ENCODE assay signal across 1 cellular context in the genomic region with DNA sequence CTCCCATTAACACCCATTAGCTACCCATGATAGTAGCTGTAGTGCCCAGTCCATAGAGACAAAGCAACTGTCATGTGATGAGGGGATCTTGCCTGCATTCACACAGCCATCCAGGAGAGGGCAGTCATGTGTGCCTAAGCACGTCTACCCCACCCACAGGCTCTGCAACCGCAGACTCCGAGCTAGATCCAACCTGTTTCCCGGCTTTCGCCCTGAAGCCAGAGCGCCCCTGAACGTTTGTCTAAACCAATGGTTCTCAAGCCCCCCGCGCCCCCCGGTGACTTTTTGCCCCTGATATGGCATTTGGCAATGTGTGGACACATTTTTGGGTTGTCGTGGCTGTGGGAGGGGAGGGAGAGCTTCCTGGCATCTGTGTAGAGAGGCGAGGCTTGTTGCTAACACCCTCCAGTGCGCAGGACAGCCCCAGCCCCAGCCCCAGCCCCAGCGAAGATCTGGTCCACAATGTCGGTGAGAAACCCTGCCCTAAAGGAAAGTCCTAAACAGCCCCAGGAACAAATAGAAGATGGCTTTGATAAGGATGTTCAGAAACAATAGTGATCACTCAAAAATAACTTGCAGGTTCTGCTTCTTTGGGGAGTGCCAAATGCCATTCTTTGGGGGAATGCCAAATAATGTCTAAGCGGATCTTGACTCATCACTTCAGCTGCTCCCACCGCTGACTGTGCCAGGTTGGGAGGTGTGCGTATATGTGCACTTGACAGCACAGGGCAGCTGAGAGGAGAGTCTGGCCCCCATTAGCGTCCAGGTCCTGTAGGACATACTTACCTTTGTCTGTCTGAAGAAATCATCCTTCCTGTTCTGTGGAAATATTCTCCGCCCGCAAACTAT.
TF ChIP-seq lines count a peak whose summit lies in the region.

No MANE protein-coding gene starts in this region.

TF ChIP-seq in HepG2, 621 proteins besides CTCF, POLR2A, EP300 and RAD21 (continued from another document):
- TF ChIP-seq, protein P1, sequence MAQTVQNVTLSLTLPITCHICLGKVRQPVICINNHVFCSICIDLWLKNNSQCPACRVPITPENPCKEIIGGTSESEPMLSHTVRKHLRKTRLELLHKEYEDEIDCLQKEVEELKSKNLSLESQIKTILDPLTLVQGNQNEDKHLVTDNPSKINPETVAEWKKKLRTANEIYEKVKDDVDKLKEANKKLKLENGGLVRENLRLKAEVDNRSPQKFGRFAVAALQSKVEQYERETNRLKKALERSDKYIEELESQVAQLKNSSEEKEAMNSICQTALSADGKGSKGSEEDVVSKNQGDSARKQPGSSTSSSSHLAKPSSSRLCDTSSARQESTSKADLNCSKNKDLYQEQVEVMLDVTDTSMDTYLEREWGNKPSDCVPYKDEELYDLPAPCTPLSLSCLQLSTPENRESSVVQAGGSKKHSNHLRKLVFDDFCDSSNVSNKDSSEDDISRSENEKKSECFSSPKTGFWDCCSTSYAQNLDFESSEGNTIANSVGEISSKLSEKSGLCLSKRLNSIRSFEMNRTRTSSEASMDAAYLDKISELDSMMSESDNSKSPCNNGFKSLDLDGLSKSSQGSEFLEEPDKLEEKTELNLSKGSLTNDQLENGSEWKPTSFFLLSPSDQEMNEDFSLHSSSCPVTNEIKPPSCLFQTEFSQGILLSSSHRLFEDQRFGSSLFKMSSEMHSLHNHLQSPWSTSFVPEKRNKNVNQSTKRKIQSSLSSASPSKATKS (CRISPR knock-in tag; IDR thresholded peaks at IDR 0.05), result no peak
- TF ChIP-seq ZEB1 (IDR thresholded peaks at IDR 0.05; ENCODE audit: insufficient replicate concordance, low read depth), result no peak
